ENCODE assay signal across 9 cellular contexts in the genomic region with DNA sequence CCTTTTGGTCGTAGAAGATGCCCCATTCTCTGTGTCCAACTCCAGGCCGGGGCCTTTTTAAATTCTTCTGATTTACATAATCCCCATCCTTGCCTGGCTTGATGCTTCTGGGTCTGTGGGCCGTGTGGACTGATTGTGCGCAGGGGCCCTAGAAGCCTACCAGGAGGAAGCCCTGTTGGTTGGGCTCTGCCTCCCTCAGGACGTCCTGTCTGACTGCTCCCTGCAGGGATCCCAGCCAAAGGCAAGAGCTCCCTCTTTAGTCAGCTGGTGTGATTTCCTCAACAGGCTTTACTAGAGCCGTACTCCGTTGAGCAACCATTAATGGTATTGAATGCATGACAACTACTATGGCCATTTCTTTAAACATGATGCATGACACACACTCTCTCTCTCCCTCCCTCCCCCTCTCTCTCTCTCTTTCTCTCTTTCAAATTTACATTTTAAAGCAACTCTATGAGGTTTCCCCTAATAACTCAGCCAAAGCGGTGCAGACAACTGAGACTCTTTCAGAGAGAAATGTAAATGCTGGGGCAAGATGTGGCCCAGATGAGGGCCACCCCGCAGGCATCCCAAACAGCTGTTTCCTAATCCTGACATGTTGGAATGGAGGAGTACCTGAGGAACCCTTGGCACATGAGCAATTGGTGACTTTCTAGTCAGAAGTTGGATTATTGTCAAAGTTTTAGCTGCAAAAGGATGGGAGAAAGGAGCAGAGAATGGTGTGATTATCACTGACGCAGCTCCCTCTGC.
DNase-seq lines count a peak whose midpoint lies in the region; ATAC-seq, FAIRE-seq and TF ChIP-seq lines count a peak whose summit lies in the region.
"Had no signal": no experiment of that assay in that cellular context is flagged by ENCODE, and none has a peak within 500 bp of the region (broad histone marks: within the 10 kb centered on the region; RNA-seq: fewer than 3 reads in every experiment).

No MANE protein-coding gene starts in this region.

- no peak overlapping the region for H3K14ac ChIP-seq in H9 (ENCODE audit: insufficient read depth, low read length)

- no peak overlapping the region for H3K56ac ChIP-seq in H9 (ENCODE audit: insufficient read length, low read depth, low read length)

- DNase-seq in A673 (ENCODE audit: low spot score) (peak; percentile 46), H9 (peak; percentile 90), GM12878 (ENCODE audit: low read depth, low spot score) (no peak), islet precursor cell (peak; percentile 89), NCI-H2196 treated with DMSO at 0.1 percent for 48 hours (lab: John Stamatoyannopoulos, UW; ENCODE audit: unreplicated experiment) (no peak), germinal center (ENCODE audit: low spot score) (no peak)

- no peak overlapping the region for H3K18ac ChIP-seq in H9 (ENCODE audit: insufficient read length, low read depth, low read length)

- no peaks in the 10 kb centered on the region for H3K4me1 ChIP-seq in A673 (ENCODE audit: insufficient read depth, low read length, poor library complexity, severe bottlenecking)
- no peaks in the 10 kb centered on the region; the same call in 1 of the 2 replicates for H3K4me1 ChIP-seq in H9 (ENCODE audit: insufficient read depth, low read length)
- H3K4me1 ChIP-seq in GM12878 (ENCODE audit: control insufficient read depth, insufficient read depth, low read length): peaks cover 3% of the 10 kb centered on the region; the same call in 1 of the 2 replicates

- no peak overlapping the region for H2BK5ac ChIP-seq in H9 (ENCODE audit: insufficient read length, low read length)

- POLR2A ChIA-PET in A673 (lab: Charles Lee; ENCODE audit: low non-redundant PET) (no interaction called here), GM12878 (lab: Charles Lee) (interaction anchor here (0.6 kb wide), 1 partner anchor 219 kb away, joined by 3 read pairs; no protein-coding TSS in a partner anchor)

- H3T11ph ChIP-seq in H9 (ENCODE audit: low read length): no peak overlapping the region

- H3K4me3 ChIP-seq in A673 (ENCODE audit: low read depth, low read length, poor library complexity, severe bottlenecking): no peak overlapping the region
- no peak overlapping the region for H3K4me3 ChIP-seq in GM12878

- no peak overlapping the region for H4K8ac ChIP-seq in H9 (replicated peaks; ENCODE audit: insufficient read length, low read depth, low read length)

- CTCF ChIA-PET in A673 (lab: Charles Lee) (interaction anchor here (0.6 kb wide), 2 partner anchors 110 to 134 kb away, joined by 3 to 6 read pairs; no protein-coding TSS in a partner anchor), GM12878 (lab: Yijun Ruan, JAX) (interaction anchor here (0.7 to 4.5 kb wide), 8 partner anchors 9 to 183 kb away, joined by 3 to 60 read pairs (median 5); no protein-coding TSS in a partner anchor)

- H3K4me3 Mint-ChIP-seq in H9: no peak overlapping the region
- H3K4me3 Mint-ChIP-seq: central memory CD8-positive, alpha-beta T cell had no signal

- TF ChIP-seq CTCF in A673 (conservative IDR thresholded peaks at IDR 0.05; ENCODE audit: low read depth, low read length) (peak; percentile 41; the same call in 1 of the 2 replicates), H9 (conservative IDR thresholded peaks at IDR 0.05) (peak; percentile 74), GM12878 (IDR thresholded peaks at IDR 0.05 in 2 of 3, conservative IDR thresholded peaks at IDR 0.05 in 1 of 3; ENCODE audit: control insufficient read depth in 2 of 3, extremely low read depth in 1 of 3, insufficient read depth in 1 of 3, low read depth in 3 of 3, low read length in 3 of 3) (peak in 2 of 3 experiments; percentile 10 to 62; a peak in 3 of 6 replicates)

- H3K27me3 Mint-ChIP-seq in H9 (ENCODE audit: low read depth): peaks cover 7% of the 10 kb centered on the region

- WGBS in H9 (ENCODE audit: extremely low coverage, insufficient read length, low lambda C conversion rate): no CpG with 5 or more reads among the region's 10 CpGs
- 45% methylated on average over 10 of the region's 10 CpGs for WGBS in GM12878 (ENCODE audit: insufficient coverage, insufficient replicate concordance, low lambda C conversion rate, missing lambda C conversion rate)

- no peak overlapping the region for H2BK12ac ChIP-seq in H9 (ENCODE audit: insufficient read length, low read depth, low read length)

- H3K79me1 ChIP-seq in H9 (ENCODE audit: insufficient read depth, low read depth, low read length, poor library complexity, severe bottlenecking): no peaks in the 10 kb centered on the region

- peak; percentile 72 for ATAC-seq in GM12878
- no peak for ATAC-seq in GM21737 (IDR thresholded peaks at IDR 0.05; ENCODE audit: unreplicated experiment)
- ATAC-seq in HG03565 (IDR thresholded peaks at IDR 0.05; ENCODE audit: unreplicated experiment): no peak

- RAD21 ChIA-PET in GM12878 (lab: Charles Lee; ENCODE audit: unreplicated experiment): interaction anchor here (0.7 to 4.0 kb wide), 7 partner anchors 15 to 134 kb away, joined by 3 to 31 read pairs (median 3); no protein-coding TSS in a partner anchor

- no peak for FAIRE-seq in GM12878 (lab: Jason Lieb, UNC)

- H2BK120ac ChIP-seq in H9 (ENCODE audit: low read depth, low read length, poor library complexity, severe bottlenecking): no peak overlapping the region

- no peak overlapping the region for H3K23ac ChIP-seq in H9 (ENCODE audit: insufficient read length, low read depth, low read length)

- no peak for TF ChIP-seq POLR2A in GM12878 (IDR thresholded peaks at IDR 0.05; ENCODE audit: low read depth, low read length)

- H3K27ac ChIP-seq in A673 (ENCODE audit: low read depth, low read length, poor library complexity, severe bottlenecking) (no peak overlapping the region), H9 (ENCODE audit: insufficient read length, low read depth, low read length) (no peak overlapping the region), GM12878 (ENCODE audit: control insufficient read depth, insufficient read depth) (no peak overlapping the region)

- no peaks in the 10 kb centered on the region for H3K9me3 Mint-ChIP-seq in H9
- H3K9me3 Mint-ChIP-seq: central memory CD8-positive, alpha-beta T cell had no signal

- peaks cover 14 to 25% of the 10 kb centered on the region in 2 experiments for H3K4me1 Mint-ChIP-seq in H9
- H3K4me1 Mint-ChIP-seq: central memory CD8-positive, alpha-beta T cell had no signal

- H4K20me1 ChIP-seq in H9 (ENCODE audit: control insufficient read depth, insufficient read depth, insufficient read length) (no peaks in the 10 kb centered on the region), GM12878 (ENCODE audit: control insufficient read depth, insufficient read depth) (no peaks in the 10 kb centered on the region)

- peak; percentile 45 for TF ChIP-seq RAD21 in GM12878 (IDR thresholded peaks at IDR 0.05; ENCODE audit: insufficient read depth, low read depth, low read length)

- H3K4ac ChIP-seq in H9 (ENCODE audit: low read depth, low read length): no peak overlapping the region

- H2BK15ac ChIP-seq in H9 (ENCODE audit: low read depth, low read length): no peak overlapping the region

- H3K27me3 ChIP-seq in A673 (replicated peaks; ENCODE audit: insufficient read depth, low read depth, low read length, poor library complexity) (peaks cover 22% of the 10 kb centered on the region), H9 (ENCODE audit: insufficient read depth, low read length) (no peaks in the 10 kb centered on the region), GM12878 (replicated peaks in 1 of 2; ENCODE audit: control insufficient read depth in 2 of 2, insufficient read depth in 2 of 2, low read length in 1 of 2) (no peaks in the 10 kb centered on the region)

- TF ChIP-seq EP300 in GM12878 (IDR thresholded peaks at IDR 0.05; ENCODE audit: borderline replicate concordance in 1 of 2, control insufficient read depth in 1 of 2, low read depth in 2 of 2, low read length in 2 of 2): no peak

- no peaks in the 10 kb centered on the region for H3K9me3 ChIP-seq in A673 (ENCODE audit: low read depth, low read length, poor library complexity, severe bottlenecking)
- H3K9me3 ChIP-seq in H9 (ENCODE audit: control insufficient read depth, low read depth, low read length): no peaks in the 10 kb centered on the region
- H3K9me3 ChIP-seq in GM12878 (replicated peaks; ENCODE audit: control insufficient read depth, insufficient read depth, low read length): no peaks in the 10 kb centered on the region

- H3K9ac ChIP-seq in H9 (ENCODE audit: extremely low read depth, insufficient read length, low read length) (no peak overlapping the region), GM12878 (ENCODE audit: control insufficient read depth, insufficient read depth, low read length) (no peak overlapping the region)

- H4K91ac ChIP-seq in H9 (ENCODE audit: insufficient read length, low read depth, low read length): no peak overlapping the region

- H3K4me2 ChIP-seq in H9 (ENCODE audit: insufficient read depth, insufficient read length, low read length): no peak overlapping the region
- no peak overlapping the region for H3K4me2 ChIP-seq in GM12878 (ENCODE audit: control insufficient read depth, insufficient read depth)

- no peaks in the 10 kb centered on the region for H3K36me3 Mint-ChIP-seq in H9 (ENCODE audit: insufficient read depth in 1 of 3, low read depth in 3 of 3)

- H3K23me2 ChIP-seq in H9 (ENCODE audit: insufficient read length, low read depth, low read length, poor library complexity, severe bottlenecking): no peaks in the 10 kb centered on the region

- H4K5ac ChIP-seq in H9 (ENCODE audit: insufficient read length, low read depth, low read length): no peak overlapping the region

- SMC1A ChIA-PET in GM12878 (lab: Charles Lee; ENCODE audit: uncharacterized antibody, unreplicated experiment): interaction anchor here (0.7 to 7.1 kb wide), 7 partner anchors 64 to 154 kb away, joined by 3 to 57 read pairs (median 7); no protein-coding TSS in a partner anchor

- in situ Hi-C loops in GM12878 (cut with MboI): no loop called here

- BruUV-seq in A673 (replicated peaks; lab: Mats Ljungman, UMichigan): no TSS peak
- no TSS peak for BruUV-seq in GM12878 (replicated peaks; lab: Mats Ljungman, UMichigan)

- no peak overlapping the region for H2BK20ac ChIP-seq in H9 (ENCODE audit: low read depth, low read length, poor library complexity, severe bottlenecking)

- H3K36me3 ChIP-seq in A673 (ENCODE audit: insufficient read depth, low read length, poor library complexity, severe bottlenecking): no peaks in the 10 kb centered on the region
- no peaks in the 10 kb centered on the region for H3K36me3 ChIP-seq in GM12878 (ENCODE audit: control insufficient read depth in 2 of 2, insufficient read depth in 2 of 2, low read length in 1 of 2)

- H2AFZ ChIP-seq in H9 (ENCODE audit: low read length) (no peak overlapping the region), GM12878 (ENCODE audit: control insufficient read depth, low read depth, low read length) (no peak overlapping the region)

- intact Hi-C loops in A673 (cut with micrococcal nuclease; ENCODE audit: unreplicated experiment) (no loop called here), GM12878 (cut with micrococcal nuclease; ENCODE audit: unreplicated experiment) (loop anchor here (1.0 to 2.0 kb wide), 2 partner anchors 116 to 135 kb away; no protein-coding TSS in a partner anchor)

- H3K27ac Mint-ChIP-seq in H9: peak overlapping the region in 1 of 3 experiments; percentile 46; a peak in 1 of 7 replicates

- H3K79me2 ChIP-seq in H9 (ENCODE audit: insufficient read depth, low read length): no peaks in the 10 kb centered on the region
- H3K79me2 ChIP-seq in GM12878 (ENCODE audit: control insufficient read depth, insufficient read depth, low read length): no peaks in the 10 kb centered on the region

- no peak overlapping the region for H2AK5ac ChIP-seq in H9 (ENCODE audit: insufficient read length, low read length)

Comparison
In these comparisons a context has a peak if more than half of its experiments do, and no peak if none do; other contexts are left out.
1. DNase-seq: peak in A673 (single experiment), H9 (single experiment) and islet precursor cell (single experiment); none in GM12878 (single experiment), NCI-H2196 treated with DMSO at 0.1 percent for 48 hours (single experiment) and germinal center (single experiment).
2. Peak in every context shown above with its lines, with median percentiles within 50 percentile points of each other: CTCF ChIP-seq.